Comparison of ENCODE assay signal across 22 cellular contexts in the genomic region with DNA sequence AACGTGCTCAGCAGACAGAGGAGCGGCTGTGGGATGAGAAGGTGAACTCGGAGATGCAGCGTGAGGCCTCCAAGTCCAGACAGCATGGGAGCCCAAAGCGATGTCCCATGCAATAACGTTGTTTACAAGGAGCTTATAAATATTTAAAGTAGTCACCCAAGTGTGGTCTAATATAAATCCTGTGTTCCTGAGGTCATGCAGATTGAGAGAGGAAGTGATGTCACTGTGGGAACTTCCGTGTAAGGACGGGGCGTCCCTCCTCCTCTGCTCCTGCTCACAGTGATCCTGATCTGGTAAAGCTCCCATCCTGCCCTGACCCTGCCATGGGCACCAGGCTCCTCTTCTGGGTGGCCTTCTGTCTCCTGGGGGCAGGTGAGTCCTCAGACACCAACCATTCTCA.
A peak's percentile ranks its signal among the peaks of the same experiment; 100 is the strongest.
DNase-seq lines count a peak whose midpoint lies in the region; ATAC-seq lines count a peak whose summit lies in the region.
"Had no signal": no experiment of that assay in that cellular context is flagged by ENCODE, and none has a peak within 500 bp of the region (broad histone marks: within the 10 kb centered on the region; RNA-seq: fewer than 3 reads in every experiment).

No MANE protein-coding gene starts in this region.

- peak; percentile 26 to 34 for DNase-seq in stimulated activated CD4-positive, alpha-beta T cell treated with anti-CD3 and anti-CD28 coated beads, Interleukin-2, amount 100 ng/mL, for 24 hours
- DNase-seq in stimulated activated CD4-positive, alpha-beta T cell treated with anti-CD3 and anti-CD28 coated beads, Interleukin-2, amount 100 ng/mL, for 48 hours, result no peak
- peak; percentile 14 for DNase-seq in RKO (ENCODE audit: low spot score)
- peak; percentile 10 for DNase-seq in dermis blood vessel endothelial cell
- DNase-seq in SKM-1 (lab: John Stamatoyannopoulos, UW; ENCODE audit: unreplicated experiment), result no peak
- DNase-seq in hepatic stellate cell (ENCODE audit: low spot score), result no peak
- DNase-seq: activated B cell treated with CpG ODN at 0.5 μM for 24 hours, aorta, cerebellar nuclear complex, DMS 273 treated with DMSO at 0.1 percent for 48 hours, GDM1, hippocampal formation, Karpas-422, natural killer cell, NCI-H1105 treated with DMSO at 0.1 percent for 48 hours, NCI-H69, OCI-M1, posterior cingulate gyrus, SHP77 treated with DMSO at 0.1 percent for 48 hours, uterus had no signal

- no peak for ATAC-seq in HG02884 (IDR thresholded peaks at IDR 0.05; ENCODE audit: unreplicated experiment)
- ATAC-seq: GM12878 had no signal

Comparison
In these comparisons a context has a peak if more than half of its experiments do, and no peak if none do; other contexts are left out.
1. DNase-seq: peak in stimulated activated CD4-positive, alpha-beta T cell treated with anti-CD3 and anti-CD28 coated beads, Interleukin-2, amount 100 ng/mL, for 24 hours (2 of 2), RKO (single experiment) and dermis blood vessel endothelial cell (single experiment); none in stimulated activated CD4-positive, alpha-beta T cell treated with anti-CD3 and anti-CD28 coated beads, Interleukin-2, amount 100 ng/mL, for 48 hours (0 of 2), SKM-1 (single experiment) and hepatic stellate cell (single experiment).